ENCODE assay signal across 25 cellular contexts in the genomic region with DNA sequence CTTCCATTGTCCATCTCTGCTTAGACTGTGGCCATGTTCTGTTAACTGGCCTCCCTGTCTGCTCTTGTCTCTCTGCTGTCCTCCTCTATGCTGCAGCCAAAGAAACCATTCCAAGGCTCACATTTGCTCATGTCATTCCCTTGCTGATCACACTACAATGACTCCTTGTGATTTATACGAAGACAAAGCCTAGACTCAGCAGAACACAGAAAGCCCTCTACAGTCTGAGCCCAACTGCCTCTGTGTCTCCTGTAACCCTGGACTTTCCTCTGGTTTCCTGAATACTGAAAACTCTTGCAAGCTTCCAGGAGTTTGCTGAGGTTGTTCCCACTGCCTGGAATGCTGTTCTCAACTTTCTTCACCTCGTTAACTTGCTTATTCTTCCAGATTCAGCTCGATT.
"Had no signal": no experiment of that assay in that cellular context is flagged by ENCODE, and none has a peak within 500 bp of the region (broad histone marks: within the 10 kb centered on the region; RNA-seq: fewer than 3 reads in every experiment).

No MANE protein-coding gene starts in this region.

- H3K9me3 Mint-ChIP-seq: activated naive CD4-positive, alpha-beta T cell treated with anti-CD3 and anti-CD28 coated beads, Interleukin-2, amount 10 ng/mL, durations not matched to agents 7 days and 5 days; activated T-cell treated with anti-CD3 and anti-CD28 coated beads, Interleukin-2, amount 50 U/mL, for 4 hours; dendritic cell treated with granulocyte-macrophage colony-stimulating factor and Interleukin-4, amounts not matched to agents 40 ng/mL and 50 ng/mL, for 4 days; nephron progenitor cell; stimulated activated naive CD8-positive, alpha-beta T cell treated with anti-CD3 and anti-CD28 coated beads, Interleukin-15, amount 100 ng/mL, for 72 hours; T-cell had no signal

- H3K9me3 ChIP-seq: breast epithelium, esophagus squamous epithelium, prostate gland, uterus had no signal

- H3K4me2 ChIP-seq: hepatocyte had no signal

- H3K36me3 Mint-ChIP-seq: activated naive CD4-positive, alpha-beta T cell treated with anti-CD3 and anti-CD28 coated beads, Interleukin-2, amount 10 ng/mL, durations not matched to agents 7 days and 5 days; T-cell had no signal

- H3K27ac ChIP-seq: breast epithelium, esophagus squamous epithelium, hepatocyte, prostate gland, skin epidermis, uterus had no signal

- DNase-seq: activated CD4-positive, alpha-beta T cell treated with anti-CD3 and anti-CD28 coated beads for 48 hours; activated CD4-positive, CD25-positive, alpha-beta regulatory T cell; activated CD8-positive, alpha-beta T cell treated with anti-CD3 and anti-CD28 coated beads, Interleukin-2, amount 10 ng/mL, durations not matched to agents 7 days and 5 days; activated naive CD4-positive, alpha-beta T cell treated with anti-CD3 and anti-CD28 coated beads, Interleukin-2, amount 10 ng/mL, durations not matched to agents 7 days and 5 days; activated T-cell treated with anti-CD3 and anti-CD28 coated beads, Interleukin-2, amount 50 U/mL, for 4 hours; effector memory CD4-positive, alpha-beta T cell; esophagus squamous epithelium; islet precursor cell; nephron progenitor cell; right cardiac atrium; stimulated activated CD4-positive, alpha-beta T cell treated with anti-CD3 and anti-CD28 coated beads, Interleukin-15, amount 100 ng/mL, for 24 hours; stimulated activated CD4-positive, alpha-beta T cell treated with anti-CD3 and anti-CD28 coated beads, Interleukin-2, amount 100 ng/mL, for 48 hours; stimulated activated naive CD8-positive, alpha-beta T cell treated with anti-CD3 and anti-CD28 coated beads, Interleukin-15, amount 100 ng/mL, for 72 hours; T-cell; uterus had no signal

- H3K4me3 ChIP-seq: breast epithelium, esophagus squamous epithelium, hepatocyte, lung, prostate gland, skin epidermis, uterus had no signal

- H2AFZ ChIP-seq: hepatocyte had no signal

- H3K36me3 ChIP-seq: breast epithelium, esophagus squamous epithelium, prostate gland, uterus had no signal

- H3K27me3 ChIP-seq: breast epithelium, esophagus squamous epithelium, hepatocyte, uterus had no signal

- FAIRE-seq: astrocyte, endothelial cell of umbilical vein had no signal

- ATAC-seq: activated CD8-positive, alpha-beta T cell treated with anti-CD3 and anti-CD28 coated beads, Interleukin-2, amount 10 ng/mL, durations not matched to agents 7 days and 5 days; activated T-cell treated with anti-CD3 and anti-CD28 coated beads, Interleukin-2, amount 50 U/mL, for 4 hours; left lobe of liver; right cardiac atrium; SK-N-SH treated with all-trans-retinoic acid at 6 μM for 48 hours; stimulated activated naive CD8-positive, alpha-beta T cell treated with anti-CD3 and anti-CD28 coated beads, Interleukin-15, amount 100 ng/mL, for 72 hours; T-cell had no signal

- H3K4me3 Mint-ChIP-seq: activated CD8-positive, alpha-beta T cell treated with anti-CD3 and anti-CD28 coated beads, Interleukin-2, amount 10 ng/mL, durations not matched to agents 7 days and 5 days; activated naive CD4-positive, alpha-beta T cell treated with anti-CD3 and anti-CD28 coated beads, Interleukin-2, amount 10 ng/mL, durations not matched to agents 7 days and 5 days; activated T-cell treated with anti-CD3 and anti-CD28 coated beads, Interleukin-2, amount 50 U/mL, for 4 hours; dendritic cell treated with granulocyte-macrophage colony-stimulating factor and Interleukin-4, amounts not matched to agents 40 ng/mL and 50 ng/mL, for 4 days; nephron progenitor cell; stimulated activated naive CD8-positive, alpha-beta T cell treated with anti-CD3 and anti-CD28 coated beads, Interleukin-15, amount 100 ng/mL, for 72 hours; T-cell had no signal

- H3K4me1 ChIP-seq: breast epithelium, esophagus squamous epithelium, prostate gland, uterus had no signal

- H3K27ac Mint-ChIP-seq: activated CD8-positive, alpha-beta T cell treated with anti-CD3 and anti-CD28 coated beads, Interleukin-2, amount 10 ng/mL, durations not matched to agents 7 days and 5 days; activated naive CD4-positive, alpha-beta T cell treated with anti-CD3 and anti-CD28 coated beads, Interleukin-2, amount 10 ng/mL, durations not matched to agents 7 days and 5 days; dendritic cell treated with granulocyte-macrophage colony-stimulating factor and Interleukin-4, amounts not matched to agents 40 ng/mL and 50 ng/mL, for 4 days; nephron progenitor cell; T-cell had no signal

- H3K79me2 ChIP-seq: hepatocyte had no signal
